In the genomic region with DNA sequence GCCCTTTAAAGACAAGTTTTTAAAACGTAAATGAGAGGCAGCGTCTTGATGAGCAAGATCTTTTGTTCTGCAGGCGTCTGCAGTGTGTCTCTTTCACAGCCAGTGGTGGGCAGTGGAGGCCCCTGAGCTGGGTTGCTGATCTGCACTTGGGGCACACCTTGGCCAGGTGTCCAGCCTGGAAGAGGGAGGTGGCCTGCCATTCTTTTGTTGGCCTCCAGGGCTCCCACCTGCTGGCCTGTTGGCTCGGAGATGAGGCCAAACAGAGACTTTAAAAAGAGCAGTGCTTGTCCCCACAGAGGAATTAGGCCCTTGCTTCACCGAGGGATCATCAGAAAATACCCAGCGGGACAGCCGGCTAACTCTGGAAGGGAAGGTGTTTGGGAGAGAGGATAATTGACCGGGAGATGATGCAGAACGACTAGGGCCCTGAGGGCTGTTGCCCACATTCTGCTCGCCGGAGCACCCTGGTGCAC, we compare ENCODE assay signal across 8 cellular contexts.
DNase-seq lines count a peak whose midpoint lies in the region; ATAC-seq, FAIRE-seq and TF ChIP-seq lines count a peak whose summit lies in the region.

No MANE protein-coding gene starts in this region.

- TF ChIP-seq CTCF in GM12875 (IDR thresholded peaks at IDR 0.05; ENCODE audit: borderline replicate concordance, insufficient read depth, low read depth, low read length): peak; percentile 17; the same call in 1 of the 2 replicates
- peak; percentile 12 for TF ChIP-seq CTCF in colonic mucosa (IDR thresholded peaks at IDR 0.05)
- peak; percentile 29 for TF ChIP-seq CTCF in nephron progenitor cell (IDR thresholded peaks at IDR 0.05)
- no peak for TF ChIP-seq CTCF in gastroesophageal sphincter (IDR thresholded peaks at IDR 0.05)

- H3K36me3 ChIP-seq in SJSA1: no peaks in the 10 kb centered on the region
- H3K36me3 ChIP-seq in colonic mucosa: no peaks in the 10 kb centered on the region
- no peaks in the 10 kb centered on the region for H3K36me3 ChIP-seq in gastroesophageal sphincter

- peaks cover 89% of the 10 kb centered on the region for H3K4me1 Mint-ChIP-seq in nephron progenitor cell

- no peak overlapping the region for H3K4me3 Mint-ChIP-seq in nephron progenitor cell

- peaks cover 31% of the 10 kb centered on the region for H3K4me1 ChIP-seq in SJSA1 (replicated peaks)
- H3K4me1 ChIP-seq in colonic mucosa: no peaks in the 10 kb centered on the region
- H3K4me1 ChIP-seq in gastroesophageal sphincter: peaks cover 0 to 11% (median 5%) of the 10 kb centered on the region in 3 donors

- no peak overlapping the region for H3K4me3 ChIP-seq in GM12875 (ENCODE audit: low read depth, low read length)
- no peak overlapping the region for H3K4me3 ChIP-seq in SJSA1
- no peak overlapping the region for H3K4me3 ChIP-seq in colonic mucosa
- no peak overlapping the region for H3K4me3 ChIP-seq in gastroesophageal sphincter

- intact Hi-C loops in colonic mucosa (cut with DNase I): no loop called here

- H3K36me3 Mint-ChIP-seq in nephron progenitor cell (ENCODE audit: low read depth): peaks cover 3% of the 10 kb centered on the region

- no peak overlapping the region for H3K9ac ChIP-seq in colonic mucosa (ENCODE audit: low read depth in 2 of 2, low read length in 2 of 2)

- ATAC-seq in HG03135 (IDR thresholded peaks at IDR 0.05; ENCODE audit: unreplicated experiment) (no peak), gastroesophageal sphincter (no peak)

- H3K27ac ChIP-seq in SJSA1 (peak overlapping the region; percentile 47), colonic mucosa (peak overlapping the region; percentile 53), gastroesophageal sphincter (peak overlapping the region in 1 of 4 donors; percentile 39)

- H3K9me3 ChIP-seq in SJSA1 (replicated peaks): no peaks in the 10 kb centered on the region
- no peaks in the 10 kb centered on the region for H3K9me3 ChIP-seq in colonic mucosa
- H3K9me3 ChIP-seq in gastroesophageal sphincter: no peaks in the 10 kb centered on the region

- no peaks in the 10 kb centered on the region for H3K9me3 Mint-ChIP-seq in nephron progenitor cell

- no peak for TF ChIP-seq EP300 in gastroesophageal sphincter (IDR thresholded peaks at IDR 0.05)

- 67 to 72% methylated on average over 1 to 6 of the region's 11 CpGs for WGBS in gastroesophageal sphincter (ENCODE audit: low coverage in 1 of 2), 2 donors

- no peaks in the 10 kb centered on the region for H3K27me3 Mint-ChIP-seq in nephron progenitor cell (ENCODE audit: low read depth, poor library complexity)

- H3K27ac Mint-ChIP-seq in nephron progenitor cell: no peak overlapping the region

- DNase-seq in SJSA1 (ENCODE audit: low read depth in 1 of 2, low spot score in 2 of 2) (no peak), colonic mucosa (no peak), nephron progenitor cell (no peak), NCI-H2171 treated with DMSO at 0.1 percent for 48 hours (lab: John Stamatoyannopoulos, UW) (no peak), HTR-8/SVneo (ENCODE audit: insufficient read length, low spot score) (no peak)

- TF ChIP-seq POLR2A in gastroesophageal sphincter (IDR thresholded peaks at IDR 0.05): no peak

- H3K27me3 ChIP-seq in SJSA1 (replicated peaks) (no peaks in the 10 kb centered on the region), colonic mucosa (no peaks in the 10 kb centered on the region), gastroesophageal sphincter (no peaks in the 10 kb centered on the region)

- no peak for FAIRE-seq in HTR-8/SVneo (lab: Jason Lieb, UNC)

Comparison
In these comparisons a context has a peak if more than half of its experiments do, and no peak if none do; other contexts are left out.
1. CTCF ChIP-seq: peak in GM12875 (single experiment), colonic mucosa (single experiment) and nephron progenitor cell (single experiment); none in gastroesophageal sphincter (0 of 4).